In genomic region chr2:233065954-233066470, GRCh38 we compare ENCODE assay signal across 30 cellular contexts. TPM values are rescaled to one million over a fixed set of nuclear protein-coding genes. Genes with fewer than 3 reads are reported as not detected.
DNase-seq lines count a peak whose midpoint lies in the region; ATAC-seq and TF ChIP-seq lines count a peak whose summit lies in the region.
"Had no signal": no experiment of that assay in that cellular context is flagged by ENCODE, and none has a peak within 500 bp of the region (broad histone marks: within the 10 kb centered on the region; RNA-seq: fewer than 3 reads in every experiment).

No MANE protein-coding gene starts in this region.

- H2BK12ac ChIP-seq in neuronal stem cell (ENCODE audit: low read length) = no peak overlapping the region

- H3K4me1 ChIP-seq in left ventricle myocardium inferior (peaks cover 39% of the 10 kb centered on the region), neuronal stem cell (ENCODE audit: control insufficient read depth in 2 of 2, insufficient read depth in 1 of 2, low read depth in 1 of 2, low read length in 2 of 2) (peaks cover 13% of the 10 kb centered on the region in 2 donors), BE2C (no peaks in the 10 kb centered on the region)
- H3K4me1 ChIP-seq: body of pancreas, prostate gland, uterus had no signal

- peaks cover under 1% of the 10 kb centered on the region for H3K9me3 ChIP-seq in left ventricle myocardium inferior (replicated peaks)
- no peaks in the 10 kb centered on the region for H3K9me3 ChIP-seq in neuronal stem cell (replicated peaks in 1 of 2; ENCODE audit: control insufficient read depth in 2 of 2, insufficient read depth in 1 of 2, low read depth in 1 of 2, low read length in 2 of 2)
- H3K9me3 ChIP-seq in BE2C = no peaks in the 10 kb centered on the region
- H3K9me3 ChIP-seq in MG63 = 0 out of 2 replicates have a peak, but pooled peaks cover 2% of the 10 kb centered on the region
- H3K9me3 ChIP-seq: body of pancreas, prostate gland, uterus had no signal

- H3K9ac ChIP-seq in neuronal stem cell (ENCODE audit: low read depth, low read length, poor library complexity) = peak overlapping the region; percentile 26

- H3K79me1 ChIP-seq in neuronal stem cell (ENCODE audit: low read depth, low read length) = no peaks in the 10 kb centered on the region

- H4K8ac ChIP-seq in neuronal stem cell (ENCODE audit: low read depth, low read length) = no peak overlapping the region

- no peak overlapping the region for H4K91ac ChIP-seq in neuronal stem cell (ENCODE audit: low read depth, low read length, poor library complexity)

- no peak overlapping the region for H3K23ac ChIP-seq in neuronal stem cell (ENCODE audit: low read depth, low read length, poor library complexity)

- peak; percentile 60 for DNase-seq in cardiac septum (ENCODE audit: low spot score)
- no peak for DNase-seq in left ventricle myocardium inferior
- no peak for DNase-seq in endothelial cell (ENCODE audit: low spot score)
- no peak for DNase-seq in neuronal stem cell (ENCODE audit: low spot score)
- DNase-seq in activated CD4-positive, alpha-beta T cell treated with anti-CD3 and anti-CD28 coated beads, Interleukin-2, amount 50 U/mL, for 48 hours = no peak
- no peak for DNase-seq in BE2C
- DNase-seq in MG63 = no peak
- DNase-seq: activated CD4-positive, alpha-beta T cell treated with anti-CD3 and anti-CD28 coated beads for 48 hours; activated CD8-positive, alpha-beta memory T cell treated with anti-CD3 and anti-CD28 coated beads, Interleukin-2, amount 50 U/mL, for 48 hours; body of pancreas; Calu3; hippocampal formation; NCI-H2029 treated with DMSO at 0.1 percent for 48 hours; NCI-H226; NCI-H774; RPMI8226; uterus had no signal

- H2AK5ac ChIP-seq in neuronal stem cell (ENCODE audit: low read depth, low read length) = peak overlapping the region; percentile 28

- H3K27ac ChIP-seq in left ventricle myocardium inferior (replicated peaks) = no peak overlapping the region
- no peak overlapping the region for H3K27ac ChIP-seq in neuronal stem cell (replicated peaks; ENCODE audit: low read length)
- H3K27ac ChIP-seq: body of pancreas, gastroesophageal sphincter, prostate gland, SK-N-MC, uterus had no signal

- H3K4me2 ChIP-seq in neuronal stem cell (ENCODE audit: insufficient read depth, low read length, poor library complexity, severe bottlenecking) = no peak overlapping the region

- TF ChIP-seq CTCF in left ventricle myocardium inferior (IDR thresholded peaks at IDR 0.05; ENCODE audit: borderline replicate concordance) = no peak
- no peak for TF ChIP-seq CTCF in endothelial cell (IDR thresholded peaks at IDR 0.05; ENCODE audit: unreplicated experiment)
- no peak for TF ChIP-seq CTCF in BE2C (IDR thresholded peaks at IDR 0.05; ENCODE audit: low read depth, low read length)

- no peak overlapping the region for H3K14ac ChIP-seq in neuronal stem cell (ENCODE audit: low read length)

- H3K36me3 ChIP-seq in left ventricle myocardium inferior = no peaks in the 10 kb centered on the region
- H3K36me3 ChIP-seq in neuronal stem cell (replicated peaks in 1 of 2; ENCODE audit: control insufficient read depth in 2 of 2, insufficient read depth in 2 of 2, low read length in 2 of 2) = no peaks in the 10 kb centered on the region
- no peaks in the 10 kb centered on the region for H3K36me3 ChIP-seq in BE2C
- H3K36me3 ChIP-seq in MG63 = no peaks in the 10 kb centered on the region
- H3K36me3 ChIP-seq: gastroesophageal sphincter, prostate gland, uterus had no signal

- no peaks in the 10 kb centered on the region for H3K27me3 ChIP-seq in left ventricle myocardium inferior (ENCODE audit: low read depth)
- H3K27me3 ChIP-seq in neuronal stem cell (ENCODE audit: control insufficient read depth in 3 of 3, insufficient read depth in 3 of 3, low read depth in 1 of 3, low read length in 3 of 3) = peaks cover 0 to 3% (median 0%) of the 10 kb centered on the region in 3 experiments
- no peaks in the 10 kb centered on the region for H3K27me3 ChIP-seq in BE2C
- H3K27me3 ChIP-seq in MG63 = no peaks in the 10 kb centered on the region
- H3K27me3 ChIP-seq: body of pancreas, gastroesophageal sphincter, uterus had no signal

- no peaks in the 10 kb centered on the region for H3K9me3 Mint-ChIP-seq in endothelial cell (ENCODE audit: unreplicated experiment)
- H3K9me3 Mint-ChIP-seq: neural crest cell; T-helper 1 cell treated with Interleukin-12 subunit alpha and Interleukin-12 subunit beta and Interleukin-4 antibody, amounts not matched to agents 30 μg/mL and 1 μg/mL, for 36 hours had no signal

- H3K4me3 ChIP-seq in left ventricle myocardium inferior (no peak overlapping the region), neuronal stem cell (ENCODE audit: low read length in 2 of 2) (peak overlapping the region in 1 of 2 donors; percentile 23), BE2C (ENCODE audit: low read depth, low read length) (no peak overlapping the region), MG63 (no peak overlapping the region)
- H3K4me3 ChIP-seq: body of pancreas, gastroesophageal sphincter, prostate gland, SK-N-MC, uterus had no signal

- intact Hi-C loops in cardiac septum (cut with DNase I) = no loop called here
- intact Hi-C loops in left ventricle myocardium inferior (cut with micrococcal nuclease) = no loop called here

- H2AFZ ChIP-seq in neuronal stem cell (ENCODE audit: low read length) = no peak overlapping the region

- H3K4ac ChIP-seq in neuronal stem cell (ENCODE audit: low read length) = no peak overlapping the region

- peaks cover 35% of the 10 kb centered on the region for H3K4me1 Mint-ChIP-seq in endothelial cell (ENCODE audit: unreplicated experiment)

- no peak overlapping the region for H3K27ac Mint-ChIP-seq in endothelial cell (ENCODE audit: unreplicated experiment)
- H3K27ac Mint-ChIP-seq: T-helper 1 cell treated with Interleukin-12 subunit alpha and Interleukin-12 subunit beta and Interleukin-4 antibody, amounts not matched to agents 30 μg/mL and 1 μg/mL, for 36 hours had no signal

- no peak overlapping the region for H2BK5ac ChIP-seq in neuronal stem cell (ENCODE audit: low read length)

- ATAC-seq in GM21528 (IDR thresholded peaks at IDR 0.05; ENCODE audit: low FRiP score, unreplicated experiment) = no peak
- ATAC-seq: body of pancreas, gastroesophageal sphincter, HCT116 had no signal

- no peak overlapping the region for H2BK120ac ChIP-seq in neuronal stem cell (ENCODE audit: low read depth, low read length)

- H3K18ac ChIP-seq in neuronal stem cell (ENCODE audit: low read length) = peak overlapping the region; percentile 18

- H3K4me3 Mint-ChIP-seq in endothelial cell (ENCODE audit: unreplicated experiment) = peak overlapping the region; percentile 47
- H3K4me3 Mint-ChIP-seq: neural crest cell; T-helper 1 cell treated with Interleukin-12 subunit alpha and Interleukin-12 subunit beta and Interleukin-4 antibody, amounts not matched to agents 30 μg/mL and 1 μg/mL, for 36 hours had no signal

- H2BK15ac ChIP-seq in neuronal stem cell (ENCODE audit: low read length) = no peak overlapping the region

- WGBS in neuronal stem cell (ENCODE audit: extremely low coverage in 2 of 2, insufficient read length in 2 of 2, insufficient replicate concordance in 1 of 2), 2 donors = no CpG with 5 or more reads among the region's 9 CpGs

- peaks cover 13% of the 10 kb centered on the region for H3K27me3 Mint-ChIP-seq in endothelial cell (ENCODE audit: unreplicated experiment)

- peaks cover 24% of the 10 kb centered on the region for H3K36me3 Mint-ChIP-seq in endothelial cell (ENCODE audit: low read depth, unreplicated experiment)

RNA-seq across cellular contexts. Expression of gene INPP5D, which starts 5.9 kb away (rescaled TPM):
- 6.2 TPM for total RNA-seq in cardiac septum
- total RNA-seq in left ventricle myocardium inferior = 4.9 TPM
- total RNA-seq in endothelial cell (ENCODE audit: unreplicated experiment) = 79.2 TPM
- polyA plus RNA-seq in neuronal stem cell (2013, experiment 1 of 2) = 4.5 TPM
- polyA plus RNA-seq in neuronal stem cell (2013, experiment 2 of 2) = 4.4 TPM
- polyA plus RNA-seq in BE2C (2012; ENCODE audit: insufficient read depth, insufficient read length, low read depth) = 0.37 TPM
- not detected in 2 replicates for total RNA-seq in MG63 (2014; rRNA removed; shearing (Covaris generic); ENCODE audit: low replicate concordance)
- total RNA-seq: Calu3 had no signal

RNA-seq across cellular contexts. Expression of gene NEU2, which starts 33.5 kb away (rescaled TPM):
- not detected for total RNA-seq in cardiac septum
- not detected for total RNA-seq in left ventricle myocardium inferior
- total RNA-seq in endothelial cell (ENCODE audit: unreplicated experiment) = not detected
- polyA plus RNA-seq in neuronal stem cell (2013, experiment 1 of 2) = not detected
- polyA plus RNA-seq in neuronal stem cell (2013, experiment 2 of 2) = not detected
- not detected for polyA plus RNA-seq in BE2C (2012; ENCODE audit: insufficient read depth, insufficient read length, low read depth)
- total RNA-seq in MG63 (2014; rRNA removed; shearing (Covaris generic); ENCODE audit: low replicate concordance) = not detected in 2 replicates
- total RNA-seq: A673, body of pancreas, Calu3, gastroesophageal sphincter, liver, mononuclear cell, neural crest cell, prostate gland, skeletal muscle tissue, temporal lobe, uterus had no signal
- polyA plus RNA-seq: BJ, liver had no signal

RNA-seq across cellular contexts. Expression of gene NGEF, which starts 53.0 kb away (rescaled TPM):
- total RNA-seq in cardiac septum (0.24 TPM), left ventricle myocardium inferior (0.16 TPM), endothelial cell (ENCODE audit: unreplicated experiment) (1.4 TPM)
- 5.6 TPM for polyA plus RNA-seq in neuronal stem cell (2013, experiment 1 of 2)
- 5.3 TPM for polyA plus RNA-seq in neuronal stem cell (2013, experiment 2 of 2)
- polyA plus RNA-seq in BE2C (2012; ENCODE audit: insufficient read depth, insufficient read length, low read depth) = not detected
- 26.1 and 52.2 TPM in 2 replicates for total RNA-seq in MG63 (2014; rRNA removed; shearing (Covaris generic); ENCODE audit: low replicate concordance)

Comparison
In these comparisons a context has a peak if more than half of its experiments do, and no peak if none do; other contexts are left out.
1. RNA of gene INPP5D, which starts 5.9 kb away (total RNA-seq): 79.2 TPM in endothelial cell (single experiment); 6.2 TPM in cardiac septum (single experiment), 4.9 TPM in left ventricle myocardium inferior (single experiment) and not detected in MG63; every median in the first group is over 10 times any median in the second.
2. RNA of gene NGEF, which starts 53.0 kb away (total RNA-seq): 26.1 to 52.2 TPM in MG63; 1.4 TPM in endothelial cell (single experiment), 0.24 TPM in cardiac septum (single experiment) and 0.16 TPM in left ventricle myocardium inferior (single experiment); every median in the first group is over 10 times any median in the second.